8 cellular contexts compared by ENCODE assay signal in genomic region chr21:35925497-35925896, GRCh38.
DNase-seq lines count a peak whose midpoint lies in the region; ATAC-seq and TF ChIP-seq lines count a peak whose summit lies in the region.
"Had no signal": no experiment of that assay in that cellular context is flagged by ENCODE, and none has a peak within 500 bp of the region (broad histone marks: within the 10 kb centered on the region; RNA-seq: fewer than 3 reads in every experiment).

No MANE protein-coding gene starts in this region.

- DNase-seq in ELR (ENCODE audit: low read depth) = peak; percentile 23
- DNase-seq in OCI-M1 (lab: John Stamatoyannopoulos, UW) = peak; percentile 29
- peak; percentile 69 for DNase-seq in sigmoid colon
- DNase-seq in iPS-NIHi7 (ENCODE audit: extremely low spot score) = no peak
- no peak for DNase-seq in testis
- DNase-seq: NCI-H2081 treated with DMSO at 0.1 percent for 48 hours had no signal

- no peak overlapping the region for H3K4me3 ChIP-seq in sigmoid colon
- no peak overlapping the region for H3K4me3 ChIP-seq in testis

- H3K9me3 ChIP-seq in sigmoid colon (no peaks in the 10 kb centered on the region), testis (no peaks in the 10 kb centered on the region)

- H3K36me3 ChIP-seq in sigmoid colon (no peaks in the 10 kb centered on the region), testis (ENCODE audit: low read depth, missing control alignments) (no peaks in the 10 kb centered on the region)

- TF ChIP-seq CTCF in sigmoid colon (IDR thresholded peaks at IDR 0.05) (no peak), testis (IDR thresholded peaks at IDR 0.05) (no peak)

- H3K4me1 ChIP-seq in sigmoid colon (peaks cover 0 to 12% (median 6%) of the 10 kb centered on the region in 4 donors), testis (no peaks in the 10 kb centered on the region)

- ATAC-seq in esophagus mucosa (peak; percentile 86), GM18517 (IDR thresholded peaks at IDR 0.05; ENCODE audit: unreplicated experiment) (no peak)

- TF ChIP-seq EP300 in sigmoid colon (IDR thresholded peaks at IDR 0.05) = no peak

- TF ChIP-seq POLR2A in sigmoid colon (IDR thresholded peaks at IDR 0.05) (no peak), testis (IDR thresholded peaks at IDR 0.05) (no peak)

- H3K27ac ChIP-seq in sigmoid colon = peak overlapping the region in 3 of 4 donors; percentile 31 to 42 (median 34)
- H3K27ac ChIP-seq in testis = no peak overlapping the region

- WGBS in sigmoid colon, 2 donors = 48 to 66% methylated on average over 6 of the region's 6 CpGs
- WGBS in testis, 2 donors = 70 to 73% methylated on average over 6 of the region's 6 CpGs

- intact Hi-C loops in sigmoid colon (cut with DNase I) (loop anchor here (5.0 kb wide), 1 partner anchor 1398 kb away; no protein-coding TSS in a partner anchor), testis (cut with DNase I; ENCODE audit: low total_unique reads) (no loop called here)

- H3K27me3 ChIP-seq in sigmoid colon = no peaks in the 10 kb centered on the region
- no peaks in the 10 kb centered on the region for H3K27me3 ChIP-seq in testis

Comparison
In these comparisons a context has a peak if more than half of its experiments do, and no peak if none do; other contexts are left out.
1. DNase-seq: peak in ELR (single experiment), OCI-M1 (single experiment) and sigmoid colon (single experiment); none in iPS-NIHi7 (single experiment) and testis (single experiment).
2. H3K27ac ChIP-seq: peak in sigmoid colon (3 of 4); none in testis (0 of 2).